ENCODE assay signal across 28 cellular contexts in the genomic region with DNA sequence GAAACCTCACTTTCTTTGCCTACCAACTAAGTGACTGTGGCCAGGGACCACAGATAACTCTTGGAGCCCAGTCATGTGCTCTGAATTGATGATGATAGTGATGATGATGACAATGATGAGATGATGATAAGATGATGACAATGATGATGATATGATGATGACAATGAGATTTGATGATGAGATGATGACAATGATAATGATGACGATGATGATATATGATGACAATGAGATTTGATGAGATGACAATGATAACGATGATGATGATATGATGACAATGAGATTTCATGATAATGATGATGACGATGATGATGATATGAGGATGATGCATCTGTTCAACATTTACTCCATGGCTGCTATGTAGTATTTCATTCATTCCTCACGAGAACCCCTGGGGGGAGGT.
"Had no signal": no experiment of that assay in that cellular context is flagged by ENCODE, and none has a peak within 500 bp of the region (broad histone marks: within the 10 kb centered on the region; RNA-seq: fewer than 3 reads in every experiment).

No MANE protein-coding gene starts in this region.

- ATAC-seq: activated CD8-positive, alpha-beta memory T cell treated with anti-CD3 and anti-CD28 coated beads, Interleukin-2, amount 10 ng/mL, durations not matched to agents 7 days and 5 days; activated naive CD8-positive, alpha-beta T cell treated with anti-CD3 and anti-CD28 coated beads, Interleukin-2, amount 50 U/mL, for 24 hours; Panc1 had no signal

- H3K9me3 ChIP-seq: MG63, SK-N-SH had no signal

- FAIRE-seq: colon had no signal

- H3K4me3 ChIP-seq: MG63, SJSA1 had no signal

- H3K27ac ChIP-seq: SJSA1 had no signal

- DNase-seq: activated B cell treated with CpG ODN at 0.5 μM for 24 hours; activated CD4-positive, alpha-beta memory T cell treated with anti-CD3 and anti-CD28 coated beads for 36 hours; activated CD4-positive, alpha-beta T cell treated with anti-CD3 and anti-CD28 coated beads for 4 hours; activated CD4-positive, alpha-beta T cell treated with anti-CD3 and anti-CD28 coated beads, Interleukin-2, amount 50 U/mL, for 1 hour; activated CD4-positive, CD25-positive, alpha-beta regulatory T cell treated with anti-CD3 and anti-CD28 coated beads, Interleukin-2, amount 50 U/mL, for 72 hours; activated CD8-positive, alpha-beta memory T cell treated with anti-CD3 and anti-CD28 coated beads for 24 hours; activated CD8-positive, alpha-beta memory T cell treated with anti-CD3 and anti-CD28 coated beads, Interleukin-2, amount 10 ng/mL, durations not matched to agents 7 days and 5 days; activated CD8-positive, alpha-beta memory T cell treated with anti-CD3 and anti-CD28 coated beads, Interleukin-2, amount 50 U/mL, for 48 hours; activated effector memory CD4-positive, alpha-beta T cell treated with Interleukin-2 at 50 U/mL for 16 hours; activated naive CD4-positive, alpha-beta T cell treated with anti-CD3 and anti-CD28 coated beads, Interleukin-2, amount 10 ng/mL, durations not matched to agents 7 days and 5 days; activated naive CD8-positive, alpha-beta T cell treated with anti-CD3 and anti-CD28 coated beads, Interleukin-2, amount 50 U/mL, for 24 hours; activated T-cell treated with anti-CD3 and anti-CD28 coated beads, Interleukin-2, amount 50 U/mL, for 48 hours; anterior cingulate cortex; central memory CD4-positive, alpha-beta T cell; MG63; NCI-H1048; NCI-H1694; NCI-H1930; NCI-H2081 treated with DMSO at 0.1 percent for 48 hours; NCI-H226; NCI-H446 treated with DMSO at 0.1 percent for 48 hours; NCI-H524; RPMI8226; SHP77 treated with DMSO at 0.1 percent for 48 hours; SK-N-SH had no signal

- H3K36me3 ChIP-seq: MG63, SJSA1 had no signal
